Comparison of ENCODE assay signal across 1 cellular context in the genomic region with DNA sequence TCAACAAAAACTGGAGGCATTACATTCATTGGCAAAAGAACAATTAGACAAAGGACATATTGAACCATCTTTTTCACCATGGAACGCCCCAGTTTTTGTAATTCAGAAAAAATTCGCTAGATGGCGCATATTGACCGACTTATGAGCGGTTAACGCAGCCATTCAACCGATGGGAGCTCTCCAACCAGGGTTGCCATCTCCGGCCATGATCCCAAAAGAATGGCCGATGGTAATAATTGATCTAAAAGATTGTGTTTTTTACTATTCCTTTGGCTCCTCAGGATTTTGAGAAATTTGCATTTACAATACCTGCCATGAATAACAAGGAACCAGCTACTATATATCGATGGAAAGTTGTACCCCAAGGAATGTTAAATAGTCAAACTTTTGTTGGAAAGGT.
TF ChIP-seq lines count a peak whose summit lies in the region.

No MANE protein-coding gene starts in this region.

TF ChIP-seq in GM12878, 131 proteins besides CTCF, POLR2A, EP300 and RAD21:
- TF ChIP-seq SUPT20H (IDR thresholded peaks at IDR 0.05; ENCODE audit: borderline replicate concordance, control insufficient read depth, low read depth, low read length) (no peak), RAD51 (IDR thresholded peaks at IDR 0.05) (0 out of 2 replicates have a peak, but pooled peaks have one; percentile 10), CBFB (IDR thresholded peaks at IDR 0.05; ENCODE audit: low read depth) (no peak), REST (IDR thresholded peaks at IDR 0.05; ENCODE audit: low read depth, low read length) (peak; percentile 52; the same call in 1 of the 2 replicates), ZSCAN29 (IDR thresholded peaks at IDR 0.05) (no peak), SMC3 (IDR thresholded peaks at IDR 0.05; ENCODE audit: borderline replicate concordance, low read length) (peak; percentile 63; the same call in 1 of the 2 replicates), SRF (IDR thresholded peaks at IDR 0.05; ENCODE audit: low read depth in 2 of 2, low read length in 2 of 2) (no peak), YY1 (IDR thresholded peaks at IDR 0.05; ENCODE audit: low read depth, low read length) (peak; percentile 92), NFYA (IDR thresholded peaks at IDR 0.05; ENCODE audit: borderline replicate concordance, low read depth, low read length) (no peak), ZNF207 (IDR thresholded peaks at IDR 0.05; ENCODE audit: borderline replicate concordance) (no peak), DPF2 (IDR thresholded peaks at IDR 0.05) (no peak), SREBF1 (IDR thresholded peaks at IDR 0.05; ENCODE audit: low read length) (no peak), IRF5 (IDR thresholded peaks at IDR 0.05; ENCODE audit: borderline replicate concordance) (no peak)
